In the genomic region with DNA sequence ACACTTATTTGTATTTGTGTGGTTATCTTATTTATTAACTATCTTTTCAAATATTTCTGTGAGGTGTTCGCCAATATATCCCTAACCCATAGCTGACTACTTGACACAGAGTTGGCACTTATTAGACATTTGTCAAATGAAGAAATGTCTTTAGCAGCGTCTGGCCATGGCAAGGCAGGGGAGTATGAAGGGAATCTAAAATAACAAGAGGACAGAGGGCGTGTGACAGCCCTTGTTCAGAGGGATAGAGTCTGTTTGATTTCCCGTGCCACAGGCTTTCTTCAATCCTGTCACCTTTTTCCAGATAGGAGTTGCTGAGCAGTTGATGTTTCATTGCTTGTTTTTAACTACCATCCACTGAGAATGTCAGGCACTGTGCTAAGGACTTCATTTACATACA, we compare ENCODE assay signal across 29 cellular contexts.
"Had no signal": no experiment of that assay in that cellular context is flagged by ENCODE, and none has a peak within 500 bp of the region (broad histone marks: within the 10 kb centered on the region; RNA-seq: fewer than 3 reads in every experiment).

No MANE protein-coding gene starts in this region.

- DNase-seq: activated CD4-positive, alpha-beta T cell treated with anti-CD3 and anti-CD28 coated beads for 4 hours; activated CD4-positive, alpha-beta T cell treated with anti-CD3 and anti-CD28 coated beads, Interleukin-2, amount 50 U/mL, for 4 hours; activated naive CD4-positive, alpha-beta T cell; activated T-cell treated with anti-CD3 and anti-CD28 coated beads for 4 hours; activated T-cell treated with anti-CD3 and anti-CD28 coated beads, Interleukin-2, amount 50 U/mL, for 72 hours; body of pancreas; dorsolateral prefrontal cortex; effector memory CD4-positive, alpha-beta T cell; foreskin fibroblast; head of caudate nucleus; kidney glomerular epithelial cell; left lung; mammary epithelial cell; naive B cell; nephron progenitor cell; stimulated activated CD4-positive, alpha-beta T cell treated with anti-CD3 and anti-CD28 coated beads, Interleukin-12 subunit alpha, Interleukin-12 subunit beta, amount 100 ng/mL, for 4 hours; stimulated activated CD4-positive, alpha-beta T cell treated with anti-CD3 and anti-CD28 coated beads, Interleukin-4, amount 100 ng/mL, for 1 hour; T-helper 1 cell; thyroid gland; upper lobe of left lung had no signal

- H3K36me3 ChIP-seq: left lung, neutrophil, thyroid gland, upper lobe of left lung, vagina had no signal

- H3K9me3 Mint-ChIP-seq: activated T-cell treated with anti-CD3 and anti-CD28 coated beads, Interleukin-2, amount 50 U/mL, for 72 hours; mesothelial cell of epicardium; nephron progenitor cell; stimulated activated naive CD8-positive, alpha-beta T cell treated with anti-CD3 and anti-CD28 coated beads, Interleukin-15, Interleukin-2, amounts not matched to agents 100 ng/mL and 50 ng/mL, for 24 hours had no signal

- H3K36me3 Mint-ChIP-seq: mesothelial cell of epicardium had no signal

- H3K4me3 Mint-ChIP-seq: activated T-cell treated with anti-CD3 and anti-CD28 coated beads, Interleukin-2, amount 50 U/mL, for 72 hours; mesothelial cell of epicardium; naive B cell; nephron progenitor cell; stimulated activated naive CD8-positive, alpha-beta T cell treated with anti-CD3 and anti-CD28 coated beads, Interleukin-15, Interleukin-2, amounts not matched to agents 100 ng/mL and 50 ng/mL, for 24 hours; T-helper 2 cell treated with Interferon-gamma antibody and Interleukin-4, amounts not matched to agents 5 μg/mL and 100 μg/mL, for 36 hours had no signal

- H3K27ac ChIP-seq: body of pancreas, coronary artery, dorsolateral prefrontal cortex, left lung, neutrophil, upper lobe of left lung, vagina had no signal

- H3K4me1 ChIP-seq: body of pancreas had no signal

- ATAC-seq: activated naive CD4-positive, alpha-beta T cell treated with anti-CD3 and anti-CD28 coated beads, Interleukin-2, amount 50 U/mL, for 72 hours; activated T-cell treated with anti-CD3 and anti-CD28 coated beads, Interleukin-2, amount 50 U/mL, for 72 hours; body of pancreas; left lung; sciatic nerve had no signal

- H3K27me3 Mint-ChIP-seq: naive B cell; stimulated activated naive CD8-positive, alpha-beta T cell treated with anti-CD3 and anti-CD28 coated beads, Interleukin-15, Interleukin-2, amounts not matched to agents 100 ng/mL and 50 ng/mL, for 24 hours had no signal

- H3K27ac Mint-ChIP-seq: activated T-cell treated with anti-CD3 and anti-CD28 coated beads, Interleukin-2, amount 50 U/mL, for 72 hours; nephron progenitor cell; stimulated activated naive CD8-positive, alpha-beta T cell treated with anti-CD3 and anti-CD28 coated beads, Interleukin-15, Interleukin-2, amounts not matched to agents 100 ng/mL and 50 ng/mL, for 24 hours; T-helper 2 cell treated with Interferon-gamma antibody and Interleukin-4, amounts not matched to agents 5 μg/mL and 100 μg/mL, for 36 hours had no signal

- H3K9me3 ChIP-seq: body of pancreas, left lung, neutrophil, thyroid gland, upper lobe of left lung, vagina had no signal

- H3K27me3 ChIP-seq: body of pancreas, dorsolateral prefrontal cortex, left lung, neutrophil, thyroid gland, upper lobe of left lung, vagina had no signal

- H3K4me3 ChIP-seq: body of pancreas, coronary artery, dorsolateral prefrontal cortex, left lung, skin epidermis, thyroid gland, upper lobe of left lung, vagina had no signal
